19 cellular contexts compared by ENCODE assay signal in the genomic region with DNA sequence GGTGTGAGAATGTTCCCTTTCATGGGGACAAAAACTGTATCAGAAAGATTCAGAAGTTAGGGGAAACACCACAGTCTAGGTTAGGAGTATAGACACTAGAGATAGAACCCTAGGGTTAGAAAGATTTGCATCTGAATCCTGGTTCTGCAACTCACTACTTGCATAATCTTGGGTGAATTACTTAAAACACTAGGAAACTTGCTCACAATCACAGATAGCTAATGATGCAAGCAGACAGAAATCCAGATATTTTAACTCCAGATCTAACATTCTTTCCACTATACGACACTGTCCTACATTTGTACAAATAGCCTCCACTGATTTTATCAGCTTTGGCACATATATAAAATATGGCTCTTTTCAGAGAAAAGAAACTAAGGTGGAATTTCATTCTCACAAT. TPM values are rescaled to one million over a fixed set of nuclear protein-coding genes. Genes with fewer than 3 reads are reported as not detected.
"Had no signal": no experiment of that assay in that cellular context is flagged by ENCODE, and none has a peak within 500 bp of the region (broad histone marks: within the 10 kb centered on the region; RNA-seq: fewer than 3 reads in every experiment).

No MANE protein-coding gene starts in this region.

- DNase-seq: activated CD4-positive, alpha-beta T cell treated with anti-CD3 and anti-CD28 coated beads, Interleukin-2, amount 10 ng/mL, durations not matched to agents 24 days and 14 days; activated CD4-positive, CD25-positive, alpha-beta regulatory T cell; activated naive CD8-positive, alpha-beta T cell treated with anti-CD3 and anti-CD28 coated beads for 36 hours; aorta; effector CD4-positive, alpha-beta T cell; esophagus squamous epithelium; left lung; mammary epithelial cell; mucosa of descending colon; naive thymus-derived CD4-positive, alpha-beta T cell; stimulated activated CD4-positive, alpha-beta T cell treated with anti-CD3 and anti-CD28 coated beads, Interleukin-4, amount 100 ng/mL, for 24 hours; stimulated activated naive CD4-positive, alpha-beta T cell; transverse colon had no signal

- H3K4me3 Mint-ChIP-seq: activated CD4-positive, alpha-beta T cell treated with anti-CD3 and anti-CD28 coated beads, Interleukin-2, amount 10 ng/mL, durations not matched to agents 24 days and 14 days; activated naive CD8-positive, alpha-beta T cell treated with anti-CD3 and anti-CD28 coated beads for 36 hours; naive thymus-derived CD4-positive, alpha-beta T cell; T-helper 2 cell treated with Interferon-gamma antibody and Interleukin-4, amounts not matched to agents 5 μg/mL and 100 μg/mL, for 36 hours had no signal

- ATAC-seq: left lung; mucosa of descending colon; naive thymus-derived CD4-positive, alpha-beta T cell had no signal

- H3K27me3 Mint-ChIP-seq: activated CD4-positive, alpha-beta T cell treated with anti-CD3 and anti-CD28 coated beads, Interleukin-2, amount 10 ng/mL, durations not matched to agents 24 days and 14 days; activated naive CD8-positive, alpha-beta T cell treated with anti-CD3 and anti-CD28 coated beads for 36 hours; naive thymus-derived CD4-positive, alpha-beta T cell had no signal

- H3K4me3 ChIP-seq: coronary artery, esophagus squamous epithelium, left lung, mucosa of descending colon, transverse colon, vagina had no signal

- H3K4me1 ChIP-seq: left lung, parathyroid adenoma, transverse colon had no signal

- H3K79me2 ChIP-seq: parathyroid adenoma had no signal

- H3K27me3 ChIP-seq: esophagus squamous epithelium, left lung, transverse colon, vagina had no signal

- H3K27ac ChIP-seq: coronary artery, esophagus squamous epithelium, left lung, parathyroid adenoma, transverse colon, vagina had no signal

- H3K36me3 ChIP-seq: transverse colon, vagina had no signal

- H3K9me3 ChIP-seq: esophagus squamous epithelium, left lung, mucosa of descending colon, transverse colon, vagina had no signal

- H3K9me3 Mint-ChIP-seq: activated CD4-positive, alpha-beta T cell treated with anti-CD3 and anti-CD28 coated beads, Interleukin-2, amount 10 ng/mL, durations not matched to agents 24 days and 14 days; activated naive CD8-positive, alpha-beta T cell treated with anti-CD3 and anti-CD28 coated beads for 36 hours; naive thymus-derived CD4-positive, alpha-beta T cell; T-helper 2 cell treated with Interferon-gamma antibody and Interleukin-4, amounts not matched to agents 5 μg/mL and 100 μg/mL, for 36 hours had no signal

- H3K27ac Mint-ChIP-seq: activated CD4-positive, alpha-beta T cell treated with anti-CD3 and anti-CD28 coated beads, Interleukin-2, amount 10 ng/mL, durations not matched to agents 24 days and 14 days; activated naive CD8-positive, alpha-beta T cell treated with anti-CD3 and anti-CD28 coated beads for 36 hours; naive thymus-derived CD4-positive, alpha-beta T cell; T-helper 2 cell treated with Interferon-gamma antibody and Interleukin-4, amounts not matched to agents 5 μg/mL and 100 μg/mL, for 36 hours had no signal

- H2AFZ ChIP-seq: parathyroid adenoma had no signal

- H3K9ac ChIP-seq: parathyroid adenoma had no signal

RNA-seq across cellular contexts. Expression of a gene that starts 30.8 kb away (rescaled TPM):
- total RNA-seq: activated CD4-positive, alpha-beta T cell treated with anti-CD3 and anti-CD28 coated beads, Interleukin-2, amount 10 ng/mL, durations not matched to agents 24 days and 14 days; endothelial cell of umbilical vein; left lung; mammary epithelial cell; naive thymus-derived CD4-positive, alpha-beta T cell had no signal
- polyA plus RNA-seq: endothelial cell of umbilical vein; keratinocyte; mammary epithelial cell; naive thymus-derived CD4-positive, alpha-beta T cell had no signal
